Comparison of ENCODE assay signal across 29 cellular contexts in genomic region chr20:35333606-35334005, GRCh38. TPM values are rescaled to one million over a fixed set of nuclear protein-coding genes. Genes with fewer than 3 reads are reported as not detected.
DNase-seq lines count a peak whose midpoint lies in the region; ATAC-seq and TF ChIP-seq lines count a peak whose summit lies in the region.
"Had no signal": no experiment of that assay in that cellular context is flagged by ENCODE, and none has a peak within 500 bp of the region (broad histone marks: within the 10 kb centered on the region; RNA-seq: fewer than 3 reads in every experiment).

No MANE protein-coding gene starts in this region.

- H3K36me3 Mint-ChIP-seq in stimulated activated naive B cell treated with anti-CD40 and anti-IgM and Interleukin-4, amounts not matched to agents 10 μg/mL and 1 μg/mL and 100 μg/mL, for 72 hours = peaks cover 16 to 21% of the 10 kb centered on the region in 2 donors

- H4K20me1 ChIP-seq in IMR-90 (ENCODE audit: insufficient read depth, low read length) = no peaks in the 10 kb centered on the region

- H3K23ac ChIP-seq in IMR-90 (ENCODE audit: low read depth, low read length) = peak overlapping the region; percentile 50; the same call in 1 of the 2 replicates

- H3K27ac Mint-ChIP-seq in stimulated activated naive B cell treated with anti-CD40 and anti-IgM and Interleukin-4, amounts not matched to agents 10 μg/mL and 1 μg/mL and 100 μg/mL, for 72 hours = no peak overlapping the region
- H3K27ac Mint-ChIP-seq: activated CD4-positive, alpha-beta T cell treated with anti-CD3 and anti-CD28 coated beads, Interleukin-2, amount 10 ng/mL, durations not matched to agents 24 days and 14 days had no signal

- no peaks in the 10 kb centered on the region for H3K4me1 Mint-ChIP-seq in stimulated activated naive B cell treated with anti-CD40 and anti-IgM and Interleukin-4, amounts not matched to agents 10 μg/mL and 1 μg/mL and 100 μg/mL, for 72 hours

- H4K8ac ChIP-seq in IMR-90 (ENCODE audit: low read depth in 2 of 2, low read length in 2 of 2) = peak overlapping the region; percentile 30 to 63; a peak in 2 of 4 replicates

- CTCF ChIA-PET in IMR-90 (lab: Yijun Ruan, JAX) = no interaction called here

- H2BK120ac ChIP-seq in IMR-90 (ENCODE audit: low read depth, low read length) = peak overlapping the region; percentile 55

- 0 out of 2 replicates have a peak overlapping the region, but pooled peaks have one; percentile 24 for H3K18ac ChIP-seq in IMR-90 (ENCODE audit: low read depth, low read length)

- H3K4me2 ChIP-seq in IMR-90 (ENCODE audit: low read depth, low read length) = peak overlapping the region; percentile 32; the same call in 1 of the 2 replicates
- H3K4me2 ChIP-seq: PC-9 had no signal

- peak overlapping the region; percentile 64; the same call in 1 of the 2 replicates for H2BK20ac ChIP-seq in IMR-90 (ENCODE audit: low read depth, low read length)

- no peak for TF ChIP-seq RAD21 in IMR-90 (IDR thresholded peaks at IDR 0.05; ENCODE audit: low read length)

- H2BK15ac ChIP-seq in IMR-90 (ENCODE audit: low read depth, low read length) = peak overlapping the region; percentile 52; the same call in 2 of the 3 replicates

- H3K27me3 Mint-ChIP-seq in stimulated activated naive B cell treated with anti-CD40 and anti-IgM and Interleukin-4, amounts not matched to agents 10 μg/mL and 1 μg/mL and 100 μg/mL, for 72 hours = no peaks in the 10 kb centered on the region
- H3K27me3 Mint-ChIP-seq: activated CD4-positive, alpha-beta T cell treated with anti-CD3 and anti-CD28 coated beads, Interleukin-2, amount 10 ng/mL, durations not matched to agents 24 days and 14 days had no signal

- no peaks in the 10 kb centered on the region for H3K27me3 ChIP-seq in IMR-90 (ENCODE audit: control insufficient read depth, insufficient read depth, low read length)
- no peaks in the 10 kb centered on the region for H3K27me3 ChIP-seq in stomach
- H3K27me3 ChIP-seq: tibial artery had no signal

- peak overlapping the region; percentile 32; the same call in 1 of the 2 replicates for H3K27ac ChIP-seq in IMR-90 (ENCODE audit: insufficient read depth, low read length)
- H3K27ac ChIP-seq in VCaP = peak overlapping the region; percentile 65
- peak overlapping the region in 3 of 5 donors; percentile 4 to 58 (median 36) for H3K27ac ChIP-seq in stomach
- H3K27ac ChIP-seq: PC-9, prostate gland, tibial artery had no signal

- BruUV-seq in IMR-90 (replicated peaks; lab: Mats Ljungman, UMichigan) = no TSS peak

- H3K14ac ChIP-seq in IMR-90 (replicated peaks; ENCODE audit: low read depth, low read length) = peak overlapping the region; percentile 62

- H4K91ac ChIP-seq in IMR-90 (ENCODE audit: insufficient read depth, low read depth, low read length) = peak overlapping the region; percentile 45

- peak overlapping the region; percentile 45; the same call in 1 of the 2 replicates for H2AK5ac ChIP-seq in IMR-90 (ENCODE audit: low read depth, low read length)

- H3K4me3 ChIP-seq in IMR-90 (ENCODE audit: insufficient read depth, low read depth, low read length) = no peak overlapping the region
- no peak overlapping the region for H3K4me3 ChIP-seq in stomach
- H3K4me3 ChIP-seq: PC-9, prostate gland, tibial artery had no signal

- TF ChIP-seq EP300 in stomach (IDR thresholded peaks at IDR 0.05) = no peak

- dilution Hi-C loops in IMR-90 (cut with HindIII; ENCODE audit: low sequenced_read_pairs, unreplicated experiment) = no loop called here

- H3K9me1 ChIP-seq in IMR-90 (ENCODE audit: insufficient read depth, low read length) = peaks cover 6% of the 10 kb centered on the region; the same call in 1 of the 2 replicates

- H3K36me3 ChIP-seq in IMR-90 (ENCODE audit: control insufficient read depth, insufficient read depth, low read length) (0 out of 2 replicates have a peak, but pooled peaks cover 2% of the 10 kb centered on the region), stomach (no peaks in the 10 kb centered on the region)
- H3K36me3 ChIP-seq: prostate gland, tibial artery had no signal

- POLR2A ChIA-PET in IMR-90 (lab: Charles Lee; ENCODE audit: unreplicated experiment) = no interaction called here

- H3K4me3 Mint-ChIP-seq in stimulated activated naive B cell treated with anti-CD40 and anti-IgM and Interleukin-4, amounts not matched to agents 10 μg/mL and 1 μg/mL and 100 μg/mL, for 72 hours = no peak overlapping the region
- H3K4me3 Mint-ChIP-seq: activated CD4-positive, alpha-beta T cell treated with anti-CD3 and anti-CD28 coated beads, Interleukin-2, amount 10 ng/mL, durations not matched to agents 24 days and 14 days had no signal

- H3K9ac ChIP-seq in IMR-90 (ENCODE audit: low read depth, low read length) = no peak overlapping the region

- ATAC-seq in IMR-90 (ENCODE audit: low read depth) (peak; percentile 40), left lobe of liver (peak; percentile 9), sciatic nerve (no peak)
- ATAC-seq in stimulated activated naive B cell treated with anti-CD40 and anti-IgM and Interleukin-4, amounts not matched to agents 10 μg/mL and 1 μg/mL and 100 μg/mL, for 72 hours (replicated peaks) = no peak
- ATAC-seq: HCT116 had no signal

- H3K4me1 ChIP-seq in IMR-90 (ENCODE audit: control insufficient read depth, insufficient read depth, low read length) (peaks cover 22% of the 10 kb centered on the region), stomach (peaks cover 0 to 32% (median 13%) of the 10 kb centered on the region in 4 donors)
- H3K4me1 ChIP-seq: tibial artery had no signal

- peak overlapping the region; percentile 47 for H2AK9ac ChIP-seq in IMR-90 (replicated peaks; ENCODE audit: low read depth, low read length, poor library complexity)

- TF ChIP-seq POLR2A in IMR-90 (IDR thresholded peaks at IDR 0.05; ENCODE audit: low read depth, low read length) (no peak), stomach (IDR thresholded peaks at IDR 0.05) (no peak)

- H2BK5ac ChIP-seq in IMR-90 (ENCODE audit: low read depth, low read length, poor library complexity, severe bottlenecking) = no peak overlapping the region

- intact Hi-C loops in IMR-90 (cut with micrococcal nuclease) = no loop called here
- intact Hi-C loops in stomach (cut with DNase I; ENCODE audit: low total_unique reads) = no loop called here
- intact Hi-C loops in posterior cingulate gyrus (cut with DNase I) = no loop called here
- intact Hi-C loops in sciatic nerve (cut with DNase I) = no loop called here

- no peak overlapping the region for H2AFZ ChIP-seq in IMR-90 (replicated peaks; ENCODE audit: low read length, poor library complexity)
- H2AFZ ChIP-seq: PC-9 had no signal

- DNase-seq in IMR-90 (no peak), left lobe of liver (ENCODE audit: low spot score) (no peak), stomach (no peak), posterior cingulate gyrus (no peak), sciatic nerve (ENCODE audit: low spot score) (no peak)
- no peak for DNase-seq in stimulated activated naive B cell treated with anti-CD40 and anti-IgM and Interleukin-4, amounts not matched to agents 10 μg/mL and 1 μg/mL and 100 μg/mL, for 72 hours
- DNase-seq: activated CD4-positive, alpha-beta T cell treated with anti-CD3 and anti-CD28 coated beads, Interleukin-2, amount 10 ng/mL, durations not matched to agents 24 days and 14 days; activated gamma-delta T cell treated with Interleukin-2 at 50 U/mL for 16 hours; activated T-cell treated with anti-CD3 and anti-CD28 coated beads, Interleukin-2, amount 50 U/mL, for 1 hour; DMS53; glutamatergic neuron; KBM-7; kidney; MM.1S; NCI-H1417 treated with DMSO at 0.1 percent for 48 hours; NCI-H2107; PC-9; SIG-M5; stimulated activated naive CD4-positive, alpha-beta T cell treated with Interleukin-2 at 50 U/mL for 16 hours; SW 1271; T-helper 9 cell; tibial artery had no signal

- H3K9me3 Mint-ChIP-seq in stimulated activated naive B cell treated with anti-CD40 and anti-IgM and Interleukin-4, amounts not matched to agents 10 μg/mL and 1 μg/mL and 100 μg/mL, for 72 hours = no peaks in the 10 kb centered on the region
- H3K9me3 Mint-ChIP-seq: activated CD4-positive, alpha-beta T cell treated with anti-CD3 and anti-CD28 coated beads, Interleukin-2, amount 10 ng/mL, durations not matched to agents 24 days and 14 days had no signal

- WGBS in IMR-90 (ENCODE audit: extremely low coverage in 2 of 2, insufficient read length in 1 of 2), 2 experiments = no CpG with 5 or more reads among the region's 4 CpGs
- 20 to 46% (median 21%) methylated on average over 4 of the region's 4 CpGs for WGBS in stomach, 5 donors

- in situ Hi-C loops in IMR-90 (cut with MboI; ENCODE audit: low sequenced_read_pairs) = no loop called here

- H3K79me1 ChIP-seq in IMR-90 (ENCODE audit: low read depth in 1 of 2, low read length in 2 of 2) = peaks cover 2 to 14% of the 10 kb centered on the region in 2 experiments; a peak in 3 of 4 replicates

- no peak overlapping the region for H3K56ac ChIP-seq in IMR-90 (ENCODE audit: extremely low read depth, insufficient read depth, low read length)

- no peaks in the 10 kb centered on the region for H3K9me3 ChIP-seq in IMR-90 (ENCODE audit: control insufficient read depth, insufficient read depth, low read length)
- H3K9me3 ChIP-seq in stomach = no peaks in the 10 kb centered on the region
- H3K9me3 ChIP-seq: prostate gland, tibial artery had no signal

- TF ChIP-seq CTCF in IMR-90 (conservative IDR thresholded peaks at IDR 0.05; ENCODE audit: low read depth, low read length) (no peak), VCaP (conservative IDR thresholded peaks at IDR 0.05) (no peak), stomach (IDR thresholded peaks at IDR 0.05) (no peak)

- peak overlapping the region; percentile 30; the same call in 1 of the 2 replicates for H4K5ac ChIP-seq in IMR-90 (ENCODE audit: low read depth, low read length)

- peak overlapping the region; percentile 22 for H3K4ac ChIP-seq in IMR-90 (ENCODE audit: low read depth, low read length)

RNA-seq across cellular contexts. Expression of gene FAM83C, which starts 41.4 kb away (rescaled TPM):
- total RNA-seq in IMR-90 (2012; rRNA removed) (not detected in 2 replicates), left lobe of liver (not detected), stomach (not detected), sciatic nerve (not detected)
- polyA plus RNA-seq in IMR-90 (2012; rRNA removed) (0.02 and 0.03 TPM in 2 replicates), stomach (1 to 10 TPM in 1 of 3 donors, not detected in 2; 6.5 TPM)
- polyA plus RNA-seq in IMR-90 (2012; cell fraction: cytosol; rRNA removed) = 0.02 TPM in 1 of 2 replicates, not detected in the other
- polyA plus RNA-seq in IMR-90 (2012; cell fraction: nucleus; rRNA removed; ENCODE audit: low replicate concordance) = 0.03 and 0.13 TPM in 2 replicates
- total RNA-seq: activated CD4-positive, alpha-beta T cell treated with anti-CD3 and anti-CD28 coated beads, Interleukin-2, amount 10 ng/mL, durations not matched to agents 24 days and 14 days; activated CD8-positive, alpha-beta memory T cell treated with anti-CD3 and anti-CD28 coated beads for 36 hours; dermis microvascular lymphatic vessel endothelial cell; kidney; lung microvascular endothelial cell; PC-9 had no signal
- polyA plus RNA-seq: BJ had no signal

RNA-seq across cellular contexts. Expression of gene EIF6, which starts 49.0 kb away (rescaled TPM):
- total RNA-seq in IMR-90 (2012; rRNA removed) (215 and 227 TPM in 2 replicates), left lobe of liver (80.2 TPM), stomach (10 to 100 TPM; 16.3 to 99.5 (median 88.9) TPM), sciatic nerve (66.9 TPM)
- polyA plus RNA-seq in IMR-90 (2012; rRNA removed) (215 and 258 TPM in 2 replicates), stomach (100 to 1,000 TPM; 123 to 163 (median 163) TPM)
- polyA plus RNA-seq in IMR-90 (2012; cell fraction: cytosol; rRNA removed) = 163 and 323 TPM in 2 replicates
- polyA plus RNA-seq in IMR-90 (2012; cell fraction: nucleus; rRNA removed; ENCODE audit: low replicate concordance) = 385 and 588 TPM in 2 replicates

RNA-seq across cellular contexts. Expression of gene MMP24OS, which starts 55.7 kb away (rescaled TPM):
- total RNA-seq in IMR-90 (2012; rRNA removed) (5.9 and 7.2 TPM in 2 replicates), left lobe of liver (27.3 TPM), stomach (10 to 100 TPM; 16.2 to 70.7 (median 37.9) TPM), sciatic nerve (71.6 TPM)
- polyA plus RNA-seq in IMR-90 (2012; rRNA removed) (64.9 and 67.6 TPM in 2 replicates), stomach (10 to 100 TPM; 27.3 to 82.4 (median 58.3) TPM)
- 56.9 and 92.5 TPM in 2 replicates for polyA plus RNA-seq in IMR-90 (2012; cell fraction: cytosol; rRNA removed)
- 54.7 and 75.9 TPM in 2 replicates for polyA plus RNA-seq in IMR-90 (2012; cell fraction: nucleus; rRNA removed; ENCODE audit: low replicate concordance)

Comparison
In these comparisons a context has a peak if more than half of its experiments do, and no peak if none do; other contexts are left out.
1. ATAC-seq: peak in IMR-90 (single experiment) and left lobe of liver (single experiment); none in stimulated activated naive B cell treated with anti-CD40 and anti-IgM and Interleukin-4, amounts not matched to agents 10 μg/mL and 1 μg/mL and 100 μg/mL, for 72 hours (0 of 2) and sciatic nerve (single experiment).
2. Peak in every context shown above with its lines, with median percentiles within 50 percentile points of each other: H3K27ac ChIP-seq.